In the genomic region with DNA sequence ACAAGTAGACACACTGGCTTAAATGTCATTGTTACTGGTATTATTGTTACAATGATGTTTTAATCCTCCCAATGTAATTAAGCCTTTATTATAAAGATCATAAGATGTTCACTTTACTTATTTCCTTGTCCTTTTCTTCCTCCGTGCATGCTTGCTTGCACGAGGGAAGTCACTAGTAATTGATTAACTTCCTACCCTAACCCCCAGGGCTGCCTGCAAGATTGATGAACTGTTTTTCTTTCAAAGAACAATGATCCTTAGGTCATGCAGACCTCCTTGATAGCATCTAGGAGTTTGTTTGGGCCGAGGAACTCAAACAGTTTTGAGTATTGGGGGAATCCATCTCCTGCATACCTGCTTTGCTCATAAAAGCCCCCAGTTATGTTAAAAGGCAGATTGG, we compare ENCODE assay signal across 1 cellular context.
TF ChIP-seq lines count a peak whose summit lies in the region.

No MANE protein-coding gene starts in this region.

TF ChIP-seq in A549, 52 proteins besides CTCF, POLR2A, EP300 and RAD21 (continued from another document):
- TF ChIP-seq, protein P1, sequence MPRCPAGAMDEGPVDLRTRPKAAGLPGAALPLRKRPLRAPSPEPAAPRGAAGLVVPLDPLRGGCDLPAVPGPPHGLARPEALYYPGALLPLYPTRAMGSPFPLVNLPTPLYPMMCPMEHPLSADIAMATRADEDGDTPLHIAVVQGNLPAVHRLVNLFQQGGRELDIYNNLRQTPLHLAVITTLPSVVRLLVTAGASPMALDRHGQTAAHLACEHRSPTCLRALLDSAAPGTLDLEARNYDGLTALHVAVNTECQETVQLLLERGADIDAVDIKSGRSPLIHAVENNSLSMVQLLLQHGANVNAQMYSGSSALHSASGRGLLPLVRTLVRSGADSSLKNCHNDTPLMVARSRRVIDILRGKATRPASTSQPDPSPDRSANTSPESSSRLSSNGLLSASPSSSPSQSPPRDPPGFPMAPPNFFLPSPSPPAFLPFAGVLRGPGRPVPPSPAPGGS (IDR thresholded peaks at IDR 0.05), result no peak
- TF ChIP-seq FOXS1 (CRISPR knock-in tag; IDR thresholded peaks at IDR 0.05) (no peak), ZSCAN20 (CRISPR knock-in tag; IDR thresholded peaks at IDR 0.05) (no peak)
- TF ChIP-seq, protein P2, sequence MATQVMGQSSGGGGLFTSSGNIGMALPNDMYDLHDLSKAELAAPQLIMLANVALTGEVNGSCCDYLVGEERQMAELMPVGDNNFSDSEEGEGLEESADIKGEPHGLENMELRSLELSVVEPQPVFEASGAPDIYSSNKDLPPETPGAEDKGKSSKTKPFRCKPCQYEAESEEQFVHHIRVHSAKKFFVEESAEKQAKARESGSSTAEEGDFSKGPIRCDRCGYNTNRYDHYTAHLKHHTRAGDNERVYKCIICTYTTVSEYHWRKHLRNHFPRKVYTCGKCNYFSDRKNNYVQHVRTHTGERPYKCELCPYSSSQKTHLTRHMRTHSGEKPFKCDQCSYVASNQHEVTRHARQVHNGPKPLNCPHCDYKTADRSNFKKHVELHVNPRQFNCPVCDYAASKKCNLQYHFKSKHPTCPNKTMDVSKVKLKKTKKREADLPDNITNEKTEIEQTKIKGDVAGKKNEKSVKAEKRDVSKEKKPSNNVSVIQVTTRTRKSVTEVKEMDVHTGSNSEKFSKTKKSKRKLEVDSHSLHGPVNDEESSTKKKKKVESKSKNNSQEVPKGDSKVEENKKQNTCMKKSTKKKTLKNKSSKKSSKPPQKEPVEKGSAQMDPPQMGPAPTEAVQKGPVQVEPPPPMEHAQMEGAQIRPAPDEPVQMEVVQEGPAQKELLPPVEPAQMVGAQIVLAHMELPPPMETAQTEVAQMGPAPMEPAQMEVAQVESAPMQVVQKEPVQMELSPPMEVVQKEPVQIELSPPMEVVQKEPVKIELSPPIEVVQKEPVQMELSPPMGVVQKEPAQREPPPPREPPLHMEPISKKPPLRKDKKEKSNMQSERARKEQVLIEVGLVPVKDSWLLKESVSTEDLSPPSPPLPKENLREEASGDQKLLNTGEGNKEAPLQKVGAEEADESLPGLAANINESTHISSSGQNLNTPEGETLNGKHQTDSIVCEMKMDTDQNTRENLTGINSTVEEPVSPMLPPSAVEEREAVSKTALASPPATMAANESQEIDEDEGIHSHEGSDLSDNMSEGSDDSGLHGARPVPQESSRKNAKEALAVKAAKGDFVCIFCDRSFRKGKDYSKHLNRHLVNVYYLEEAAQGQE (IDR thresholded peaks at IDR 0.05), result no peak
